18 cellular contexts compared by ENCODE assay signal in genomic region chrX:6052111-6052745, GRCh38.
DNase-seq lines count a peak whose midpoint lies in the region; ATAC-seq and TF ChIP-seq lines count a peak whose summit lies in the region.
"Had no signal": no experiment of that assay in that cellular context is flagged by ENCODE, and none has a peak within 500 bp of the region (broad histone marks: within the 10 kb centered on the region; RNA-seq: fewer than 3 reads in every experiment).

No MANE protein-coding gene starts in this region.

- no peaks in the 10 kb centered on the region for H3K27me3 ChIP-seq in SK-N-SH (ENCODE audit: insufficient read depth)
- no peaks in the 10 kb centered on the region for H3K27me3 ChIP-seq in SJCRH30
- H3K27me3 ChIP-seq in foreskin keratinocyte, result no peaks in the 10 kb centered on the region
- H3K27me3 ChIP-seq: BLaER1, neutrophil, SJSA1, upper lobe of right lung had no signal

- ATAC-seq in SK-N-SH treated with all-trans-retinoic acid at 6 μM for 48 hours, result no peak
- no peak for ATAC-seq in foreskin keratinocyte
- ATAC-seq in GM18498 (IDR thresholded peaks at IDR 0.05; ENCODE audit: unreplicated experiment), result no peak
- ATAC-seq: HCT116, upper lobe of right lung had no signal

- peaks cover 7% of the 10 kb centered on the region for H3K4me1 Mint-ChIP-seq in type B pancreatic cell (ENCODE audit: unreplicated experiment)

- POLR2A ChIA-PET in SK-N-SH (lab: Yijun Ruan, JAX), result no interaction called here

- H3K4me1 ChIP-seq in SK-N-SH (ENCODE audit: control insufficient read depth in 1 of 2, insufficient read depth in 2 of 2, low read depth in 1 of 2, low read length in 1 of 2) (peaks cover 0 to 12% of the 10 kb centered on the region in 2 experiments; a peak in 1 of 4 replicates), SJCRH30 (peaks cover 13% of the 10 kb centered on the region; the same call in 1 of the 2 replicates), foreskin keratinocyte (no peaks in the 10 kb centered on the region)
- H3K4me1 ChIP-seq: BLaER1, SJSA1, upper lobe of right lung had no signal

- no peak overlapping the region for H3K4me2 ChIP-seq in SK-N-SH
- H3K4me2 ChIP-seq: BLaER1 had no signal

- H3K36me3 ChIP-seq in SK-N-SH (replicated peaks in 1 of 2; ENCODE audit: control insufficient read depth in 1 of 2, insufficient read depth in 2 of 2, low read length in 1 of 2) (no peaks in the 10 kb centered on the region), SJCRH30 (no peaks in the 10 kb centered on the region)
- H3K36me3 ChIP-seq: BLaER1, neutrophil, SJSA1, upper lobe of right lung had no signal

- H3K27ac Mint-ChIP-seq in type B pancreatic cell, result no peak overlapping the region

- no peaks in the 10 kb centered on the region for H3K79me2 ChIP-seq in SK-N-SH (ENCODE audit: insufficient read depth)

- no peak for TF ChIP-seq RAD21 in SK-N-SH (IDR thresholded peaks at IDR 0.05; ENCODE audit: low read length)

- no peaks in the 10 kb centered on the region for H3K9me3 ChIP-seq in SK-N-SH
- H3K9me3 ChIP-seq in SJCRH30 (replicated peaks), result no peaks in the 10 kb centered on the region
- H3K9me3 ChIP-seq: BLaER1, neutrophil, SJSA1, upper lobe of right lung had no signal

- no peaks in the 10 kb centered on the region for H3K9me2 ChIP-seq in SK-N-SH

- 4% methylated on average over 7 of the region's 8 CpGs for WGBS in SK-N-SH (ENCODE audit: low lambda C conversion rate)

- no peak overlapping the region for H2AFZ ChIP-seq in SK-N-SH (ENCODE audit: low read depth)

- in situ Hi-C loops in ACHN (cut with HindIII; ENCODE audit: low pct_ligation_motif_present, low pct_unique_long_range_greater_than_20kb, low sequenced_read_pairs), result no loop called here

- no peaks in the 10 kb centered on the region for H3F3A ChIP-seq in SK-N-SH (replicated peaks; ENCODE audit: insufficient read depth)

- no peaks in the 10 kb centered on the region for H3K27me3 Mint-ChIP-seq in type B pancreatic cell

- peak; percentile 48 for DNase-seq in SK-N-SH
- peak; percentile 45 to 47 for DNase-seq in SJCRH30
- peak; percentile 3 to 48 for DNase-seq in foreskin keratinocyte
- no peak for DNase-seq in coronary artery (ENCODE audit: low spot score)
- no peak for DNase-seq in ACHN
- DNase-seq in type B pancreatic cell (ENCODE audit: extremely low spot score, unreplicated experiment), result no peak
- DNase-seq: activated CD4-positive, CD25-positive, alpha-beta regulatory T cell treated with anti-CD3 and anti-CD28 coated beads, Interleukin-2, amount 50 U/mL, for 72 hours; activated effector memory CD4-positive, alpha-beta T cell treated with anti-CD3 and anti-CD28 coated beads, Interleukin-2, amount 50 U/mL, for 16 hours; NCI-H2029 treated with DMSO at 0.1 percent for 48 hours; upper lobe of right lung had no signal

- no peak overlapping the region for H3K4me3 Mint-ChIP-seq in type B pancreatic cell

- TF ChIP-seq EP300 in SK-N-SH (IDR thresholded peaks at IDR 0.05; ENCODE audit: borderline replicate concordance in 1 of 2, low read depth in 1 of 2, low read length in 1 of 2), result no peak

- no peaks in the 10 kb centered on the region for H3K9me3 Mint-ChIP-seq in type B pancreatic cell

- TF ChIP-seq CTCF in SK-N-SH (IDR thresholded peaks at IDR 0.05) (no peak), foreskin keratinocyte (conservative IDR thresholded peaks at IDR 0.05) (no peak), coronary artery (IDR thresholded peaks at IDR 0.05) (no peak), type B pancreatic cell (conservative IDR thresholded peaks at IDR 0.05) (no peak)

- CTCF ChIA-PET in SK-N-SH (lab: Yijun Ruan, JAX), result no interaction called here

- H3K36me3 Mint-ChIP-seq in type B pancreatic cell, result no peaks in the 10 kb centered on the region

- no peak overlapping the region; a peak in 1 of 4 replicates for H3K4me3 ChIP-seq in SK-N-SH (ENCODE audit: low read depth in 2 of 2, low read length in 1 of 2)
- no peak overlapping the region for H3K4me3 ChIP-seq in SJCRH30
- H3K4me3 ChIP-seq in coronary artery, result no peak overlapping the region
- H3K4me3 ChIP-seq: BLaER1, SJSA1, skin epidermis, upper lobe of right lung had no signal

- no peaks in the 10 kb centered on the region for H4K20me1 ChIP-seq in SK-N-SH (ENCODE audit: insufficient read depth)
- H4K20me1 ChIP-seq: BLaER1 had no signal

- no peak overlapping the region for H3K9ac ChIP-seq in SK-N-SH
- H3K9ac ChIP-seq: BLaER1 had no signal

- peak overlapping the region in 1 of 2 experiments; percentile 67; a peak in 2 of 4 replicates for H3K27ac ChIP-seq in SK-N-SH (ENCODE audit: low read depth in 2 of 2, low read length in 1 of 2)
- peak overlapping the region; percentile 30; the same call in 1 of the 2 replicates for H3K27ac ChIP-seq in SJCRH30
- H3K27ac ChIP-seq in foreskin keratinocyte, result no peak overlapping the region
- no peak overlapping the region for H3K27ac ChIP-seq in coronary artery
- H3K27ac ChIP-seq: BLaER1, HL-60, neutrophil, SJSA1, skin epidermis, upper lobe of right lung had no signal

TF ChIP-seq in SK-N-SH, 30 proteins besides CTCF, POLR2A, EP300 and RAD21:
- TF ChIP-seq GATA2 (CRISPR knock-in tag; IDR thresholded peaks at IDR 0.05) (peak; percentile 56), NRF1 (IDR thresholded peaks at IDR 0.05; ENCODE audit: low read depth, low read length) (no peak), YY1 (IDR thresholded peaks at IDR 0.05; ENCODE audit: low read depth) (no peak), TAF1 (IDR thresholded peaks at IDR 0.05; ENCODE audit: borderline replicate concordance, low read depth, low read length) (no peak)

TF ChIP-seq in SK-N-SH treated with all-trans-retinoic acid at 6 μM for 48 hours, 23 proteins besides CTCF, POLR2A, EP300 and RAD21:
- no peak for TF ChIP-seq CSDC2 (CRISPR knock-in tag; IDR thresholded peaks at IDR 0.05)
- no peak for TF ChIP-seq ESRRG (CRISPR knock-in tag; IDR thresholded peaks at IDR 0.05)
- TF ChIP-seq ZFP3 (CRISPR knock-in tag; IDR thresholded peaks at IDR 0.05), result no peak
- TF ChIP-seq SNAI2 (CRISPR knock-in tag; IDR thresholded peaks at IDR 0.05), result no peak
- no peak for TF ChIP-seq TOX (CRISPR knock-in tag; IDR thresholded peaks at IDR 0.05; ENCODE audit: borderline replicate concordance)
- no peak for TF ChIP-seq BACH2 (CRISPR knock-in tag; IDR thresholded peaks at IDR 0.05; ENCODE audit: borderline replicate concordance)
- no peak for TF ChIP-seq ZC3H10 (CRISPR knock-in tag; IDR thresholded peaks at IDR 0.05)
- TF ChIP-seq OSR1 (CRISPR knock-in tag; IDR thresholded peaks at IDR 0.05), result no peak
- no peak for TF ChIP-seq ISL1 (CRISPR knock-in tag; IDR thresholded peaks at IDR 0.05)
- no peak for TF ChIP-seq RARB (CRISPR knock-in tag; IDR thresholded peaks at IDR 0.05)
- TF ChIP-seq GLIS3 (CRISPR knock-in tag; IDR thresholded peaks at IDR 0.05), result no peak
- no peak for TF ChIP-seq PPARA (CRISPR knock-in tag; IDR thresholded peaks at IDR 0.05; ENCODE audit: borderline replicate concordance)
- no peak for TF ChIP-seq PATZ1 (CRISPR knock-in tag; IDR thresholded peaks at IDR 0.05; ENCODE audit: borderline replicate concordance)
- TF ChIP-seq ZNF8 (CRISPR knock-in tag; IDR thresholded peaks at IDR 0.05), result no peak
- TF ChIP-seq ZFP30 (CRISPR knock-in tag; IDR thresholded peaks at IDR 0.05), result no peak
- TF ChIP-seq TCF4 (CRISPR knock-in tag; IDR thresholded peaks at IDR 0.05; ENCODE audit: borderline replicate concordance), result no peak
TF ChIP-seq in SK-N-SH treated with all-trans-retinoic acid at 6 μM for 48 hours: peak in this region for 0.

Comparison
In these comparisons a context has a peak if more than half of its experiments do, and no peak if none do; other contexts are left out.
1. DNase-seq: peak in SK-N-SH (single experiment), SJCRH30 (2 of 2) and foreskin keratinocyte (2 of 2); none in coronary artery (single experiment), ACHN (single experiment) and type B pancreatic cell (single experiment).